ENCODE assay signal across 11 cellular contexts in the genomic region with DNA sequence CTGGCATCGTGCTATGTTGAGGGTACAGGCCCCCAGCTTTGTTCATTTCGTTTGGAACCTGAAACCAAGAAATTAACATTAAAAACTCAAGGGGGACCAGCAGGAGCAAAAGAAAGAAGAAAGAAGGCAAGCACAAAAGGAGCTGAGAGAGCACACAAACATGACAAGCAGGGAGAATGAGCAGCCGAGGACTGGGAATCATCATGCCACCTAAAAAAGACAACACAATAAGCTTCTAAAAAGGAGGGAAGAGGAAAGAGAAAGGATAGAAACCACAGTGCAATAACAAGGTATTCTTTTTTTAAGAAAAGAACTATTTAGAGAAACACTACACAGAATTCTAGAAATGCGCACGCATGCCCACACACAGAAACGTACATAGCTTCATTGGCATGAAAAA.
"Had no signal": no experiment of that assay in that cellular context is flagged by ENCODE, and none has a peak within 500 bp of the region (broad histone marks: within the 10 kb centered on the region; RNA-seq: fewer than 3 reads in every experiment).

No MANE protein-coding gene starts in this region.

- H3K4me3 Mint-ChIP-seq: GM23338, H9, HFFc6 had no signal

- H3K9me3 ChIP-seq: HAP-1 had no signal

- H3K27ac Mint-ChIP-seq: GM23338, H9, HFFc6 had no signal

- ATAC-seq: GM23338, HCT116 had no signal

- H3K4me1 ChIP-seq: HAP-1 had no signal

- H2AFZ ChIP-seq: GM23248, GM23338 had no signal

- H3K4me2 ChIP-seq: GM23338 had no signal

- FAIRE-seq: H1, H54 had no signal

- H3K4me3 ChIP-seq: GM23248, GM23338, HAP-1 had no signal

- H3K27ac ChIP-seq: GM23248 had no signal

- DNase-seq: GM23248, GOT3, H7, H9, HCEC 1CT, HFFc6 had no signal

- H3K9ac ChIP-seq: GM23248 had no signal

- H3K36me3 ChIP-seq: HAP-1 had no signal

- H3K9me3 Mint-ChIP-seq: HFFc6 had no signal
